In genomic region chr6:46129634-46130505, GRCh38 we compare ENCODE assay signal across 8 cellular contexts. TPM values are rescaled to one million over a fixed set of nuclear protein-coding genes. Genes with fewer than 3 reads are reported as not detected.
DNase-seq lines count a peak whose midpoint lies in the region; ATAC-seq lines count a peak whose summit lies in the region.

Gene ENPP4 (plus strand): TSS chr6:46129989. CDS start chr6:46139584, 9,595 bp downstream.

- H3K27me3 Mint-ChIP-seq in activated CD4-positive, alpha-beta T cell treated with anti-CD3 and anti-CD28 coated beads, Interleukin-2, amount 10 ng/mL, durations not matched to agents 24 days and 14 days: peaks cover 5% of the 10 kb centered on the region

- no peaks in the 10 kb centered on the region for H3K36me3 Mint-ChIP-seq in activated CD4-positive, alpha-beta T cell treated with anti-CD3 and anti-CD28 coated beads, Interleukin-2, amount 10 ng/mL, durations not matched to agents 24 days and 14 days (ENCODE audit: low read depth)

- peak within 1 kb of the TSS; percentile 83 for H3K27ac Mint-ChIP-seq in activated CD4-positive, alpha-beta T cell treated with anti-CD3 and anti-CD28 coated beads, Interleukin-2, amount 10 ng/mL, durations not matched to agents 24 days and 14 days

- no peak within 1 kb of the TSS for H3K27ac ChIP-seq in ACC112 (ENCODE audit: low read depth, low read length)

- H2AFZ ChIP-seq in ACC112 (ENCODE audit: low read length, unreplicated experiment): peak within 1 kb of the TSS; percentile 91

- H3K4me1 Mint-ChIP-seq in activated CD4-positive, alpha-beta T cell treated with anti-CD3 and anti-CD28 coated beads, Interleukin-2, amount 10 ng/mL, durations not matched to agents 24 days and 14 days: peaks cover 20% of the 10 kb centered on the region

- H3K4me3 ChIP-seq in ACC112 (ENCODE audit: low read depth, low read length): peak within 1 kb of the TSS; percentile 80

- H3K27me3 ChIP-seq in ACC112 (ENCODE audit: insufficient read depth, low read length): peaks cover 48% of the 10 kb centered on the region

- DNase-seq in NCI-H345 treated with DMSO at 0.1 percent for 48 hours (lab: John Stamatoyannopoulos, UW; ENCODE audit: unreplicated experiment): peak; percentile 96
- DNase-seq in activated CD4-positive, alpha-beta T cell treated with anti-CD3 and anti-CD28 coated beads, Interleukin-2, amount 10 ng/mL, durations not matched to agents 24 days and 14 days: peak; percentile 98
- peak; percentile 59 for DNase-seq in dedifferentiated amniotic fluid mesenchymal stem cell (ENCODE audit: extremely low spot score)
- peak; percentile 90 for DNase-seq in left lobe of liver (ENCODE audit: low spot score)
- DNase-seq in stimulated activated CD4-positive, alpha-beta T cell treated with anti-CD3 and anti-CD28 coated beads, Interleukin-2, amount 100 ng/mL, for 24 hours: peak; percentile 85 to 89

- H3K9me3 Mint-ChIP-seq in activated CD4-positive, alpha-beta T cell treated with anti-CD3 and anti-CD28 coated beads, Interleukin-2, amount 10 ng/mL, durations not matched to agents 24 days and 14 days: peaks cover 4% of the 10 kb centered on the region

- no peaks in the 10 kb centered on the region for H3K79me2 ChIP-seq in ACC112 (ENCODE audit: control insufficient read depth, insufficient read depth, low read length, unreplicated experiment)

- H3K4me1 ChIP-seq in ACC112 (ENCODE audit: control insufficient read depth, insufficient read depth, low read length, unreplicated experiment): no peaks in the 10 kb centered on the region

- intact Hi-C loops in activated CD4-positive, alpha-beta T cell treated with anti-CD3 and anti-CD28 coated beads, Interleukin-2, amount 10 ng/mL, durations not matched to agents 24 days and 14 days (cut with micrococcal nuclease): loop anchor here (1.0 to 10.0 kb wide), 3 partner anchors 45 to 195 kb away; no protein-coding TSS in a partner anchor

- H3K36me3 ChIP-seq in ACC112 (ENCODE audit: insufficient read depth, low read length): no peaks in the 10 kb centered on the region

- ATAC-seq in GM18870 (IDR thresholded peaks at IDR 0.05; ENCODE audit: unreplicated experiment) (peak; percentile 98), HG03139 (IDR thresholded peaks at IDR 0.05; ENCODE audit: unreplicated experiment) (peak; percentile 99), left lobe of liver (peak; percentile 97)

- peak within 1 kb of the TSS; percentile 89 for H3K4me3 Mint-ChIP-seq in activated CD4-positive, alpha-beta T cell treated with anti-CD3 and anti-CD28 coated beads, Interleukin-2, amount 10 ng/mL, durations not matched to agents 24 days and 14 days

RNA-seq across cellular contexts. Expression of gene ENPP4, which starts in this region (rescaled TPM):
- total RNA-seq in activated CD4-positive, alpha-beta T cell treated with anti-CD3 and anti-CD28 coated beads, Interleukin-2, amount 10 ng/mL, durations not matched to agents 24 days and 14 days: 5.3 and 6.0 TPM in 2 replicates
- total RNA-seq in left lobe of liver: 3.8 TPM
